25 cellular contexts compared by ENCODE assay signal in genomic region chr3:124924741-124925140, GRCh38. TPM values are rescaled to one million over a fixed set of nuclear protein-coding genes. Genes with fewer than 3 reads are reported as not detected.
"Had no signal": no experiment of that assay in that cellular context is flagged by ENCODE, and none has a peak within 500 bp of the region (broad histone marks: within the 10 kb centered on the region; RNA-seq: fewer than 3 reads in every experiment).

No MANE protein-coding gene starts in this region.

- H3K9ac ChIP-seq: SK-N-SH had no signal

- H3K4me2 ChIP-seq: SK-N-SH had no signal

- H3K27ac ChIP-seq: HL-60, RWPE1 had no signal

- ATAC-seq: Panc1, PC-3, T-cell had no signal

- DNase-seq: KBM-7, MG63, NCI-H1092, NCI-H1105 treated with DMSO at 0.1 percent for 48 hours, NCI-H1417 treated with DMSO at 0.1 percent for 48 hours, NCI-H146, NCI-H1694 treated with DMSO at 0.1 percent for 48 hours, NCI-H1930, NCI-H2081, NCI-H2171, NCI-H226, NCI-H446, NCI-H510A, NCI-H524 treated with DMSO at 0.1 percent for 48 hours, NCI-H69, NCI-H774, PC-3, SHP77, SK-N-SH, SW 1271, T-cell had no signal

- H3K27me3 ChIP-seq: MG63 had no signal

- H3K4me3 ChIP-seq: MG63 had no signal

- H3K36me3 ChIP-seq: MG63 had no signal

- H3K9me3 ChIP-seq: SK-N-SH had no signal

RNA-seq across cellular contexts. Expression of gene MUC13, which starts 9.8 kb away (rescaled TPM):
- total RNA-seq: OCI-LY7 had no signal
- polyA plus RNA-seq: SK-N-SH had no signal

RNA-seq across cellular contexts. Expression of gene ITGB5, which starts 37.6 kb away (rescaled TPM):
- total RNA-seq: OCI-LY7 had no signal
